In genomic region chrX:16868920-16869319, GRCh38 we compare ENCODE assay signal across 7 cellular contexts. TPM values are rescaled to one million over a fixed set of nuclear protein-coding genes. Genes with fewer than 3 reads are reported as not detected.
A peak's percentile ranks its signal among the peaks of the same experiment; 100 is the strongest.
DNase-seq lines count a peak whose midpoint lies in the region; ATAC-seq and TF ChIP-seq lines count a peak whose summit lies in the region.

No MANE protein-coding gene starts in this region.

- H3K27me3 ChIP-seq in HCT116 (ENCODE audit: insufficient read depth, low read length) (no peaks in the 10 kb centered on the region), iPS DF 6.9 (ENCODE audit: control insufficient read depth, insufficient read depth, low read length) (no peaks in the 10 kb centered on the region)

- POLR2A ChIA-PET in HCT116 (lab: Charles Lee), result no interaction called here
- POLR2A ChIA-PET in WTC11 (lab: Charles Lee), result no interaction called here

- RAD21 ChIA-PET in HCT116 (lab: Charles Lee; ENCODE audit: low non-redundant PET in 1 of 2, low total read pairs in 2 of 2, uncharacterized antibody in 2 of 2, unreplicated experiment in 2 of 2), result no interaction called here

- DNase-seq in HCT116 (ENCODE audit: low read depth, low spot score) (no peak), WTC11 (ENCODE audit: low spot score) (no peak), iPS DF 6.9 (ENCODE audit: low read depth, low spot score) (no peak), cerebellar nuclear complex (lab: John Stamatoyannopoulos, UW) (no peak)
- DNase-seq in stimulated activated effector memory CD8-positive, alpha-beta T cell treated with anti-CD3 and anti-CD28 coated beads, Interleukin-12 subunit alpha, Interleukin-12 subunit beta, amount 100 ng/mL, for 72 hours (ENCODE audit: low spot score in 2 of 2), result no peak

- peak overlapping the region; percentile 94 for H3K27ac Mint-ChIP-seq in WTC11
- peak overlapping the region; percentile 92 for H3K27ac Mint-ChIP-seq in stimulated activated effector memory CD8-positive, alpha-beta T cell treated with anti-CD3 and anti-CD28 coated beads, Interleukin-12 subunit alpha, Interleukin-12 subunit beta, amount 100 ng/mL, for 72 hours

- H3K36me3 Mint-ChIP-seq in WTC11, result peaks cover 16% of the 10 kb centered on the region
- peaks cover 60% of the 10 kb centered on the region for H3K36me3 Mint-ChIP-seq in stimulated activated effector memory CD8-positive, alpha-beta T cell treated with anti-CD3 and anti-CD28 coated beads, Interleukin-12 subunit alpha, Interleukin-12 subunit beta, amount 100 ng/mL, for 72 hours

- H3K9me3 ChIP-seq in HCT116 (ENCODE audit: control insufficient read depth in 1 of 2, insufficient read depth in 1 of 2, low read depth in 1 of 2, low read length in 2 of 2) (no peaks in the 10 kb centered on the region), iPS DF 6.9 (ENCODE audit: control insufficient read depth, insufficient read depth, low read length) (no peaks in the 10 kb centered on the region)

- intact Hi-C loops in HCT116 (cut with micrococcal nuclease), result no loop called here

- H4K20me1 ChIP-seq in HCT116 (ENCODE audit: insufficient read depth), result no peaks in the 10 kb centered on the region

- ATAC-seq in HCT116 (no peak), WTC11 (no peak), GM18873 (IDR thresholded peaks at IDR 0.05; ENCODE audit: low FRiP score, unreplicated experiment) (no peak), GM18870 (IDR thresholded peaks at IDR 0.05; ENCODE audit: unreplicated experiment) (no peak)
- ATAC-seq in stimulated activated effector memory CD8-positive, alpha-beta T cell treated with anti-CD3 and anti-CD28 coated beads, Interleukin-12 subunit alpha, Interleukin-12 subunit beta, amount 100 ng/mL, for 72 hours, result peak; percentile 56

- no TSS peak for BruUV-seq in HCT116 (replicated peaks; lab: Mats Ljungman, UMichigan)

- H3K4me1 ChIP-seq in HCT116 (ENCODE audit: control insufficient read depth in 1 of 2, insufficient read depth in 2 of 2, low read length in 2 of 2) (peaks cover 2 to 15% of the 10 kb centered on the region in 2 experiments; a peak in 3 of 4 replicates), iPS DF 6.9 (ENCODE audit: control insufficient read depth, insufficient read depth, low read length) (no peaks in the 10 kb centered on the region)

- H3K27ac ChIP-seq in HCT116 (ENCODE audit: low read depth, low read length) (peak overlapping the region; percentile 85; the same call in 1 of the 2 replicates), iPS DF 6.9 (ENCODE audit: low read length) (no peak overlapping the region)

- H3K36me3 ChIP-seq in HCT116 (ENCODE audit: control insufficient read depth in 1 of 2, insufficient read depth in 2 of 2, low read length in 2 of 2) (peaks cover 2 to 20% of the 10 kb centered on the region in 2 experiments; a peak in 2 of 4 replicates), iPS DF 6.9 (ENCODE audit: control insufficient read depth, insufficient read depth, low read length) (no peaks in the 10 kb centered on the region)

- no peaks in the 10 kb centered on the region for H3K9me3 Mint-ChIP-seq in WTC11
- H3K9me3 Mint-ChIP-seq in stimulated activated effector memory CD8-positive, alpha-beta T cell treated with anti-CD3 and anti-CD28 coated beads, Interleukin-12 subunit alpha, Interleukin-12 subunit beta, amount 100 ng/mL, for 72 hours, result no peaks in the 10 kb centered on the region

- WGBS in iPS DF 6.9 (ENCODE audit: insufficient coverage, insufficient read length), result 100% methylated on average over 1 of the region's 7 CpGs

- no peaks in the 10 kb centered on the region for H3K9me2 ChIP-seq in HCT116 (ENCODE audit: insufficient read depth)

- no peak for TF ChIP-seq CTCF in HCT116 (IDR thresholded peaks at IDR 0.05 in 2 of 3, conservative IDR thresholded peaks at IDR 0.05 in 1 of 3; ENCODE audit: borderline replicate concordance in 1 of 3, insufficient read depth in 1 of 3, low read depth in 2 of 3, low read length in 2 of 3)
- TF ChIP-seq CTCF in WTC11 (IDR thresholded peaks at IDR 0.05), result no peak

- peaks cover 54% of the 10 kb centered on the region for H3K79me2 ChIP-seq in HCT116 (ENCODE audit: insufficient read depth, low read length)

- H2AFZ ChIP-seq in HCT116 (ENCODE audit: low read depth, low read length, poor library complexity, severe bottlenecking), result no peak overlapping the region

- peak overlapping the region; percentile 70 for H3K4me2 ChIP-seq in HCT116 (ENCODE audit: low read length)

- peak overlapping the region; percentile 93 for H3K4me3 Mint-ChIP-seq in WTC11
- peak overlapping the region; percentile 95 for H3K4me3 Mint-ChIP-seq in stimulated activated effector memory CD8-positive, alpha-beta T cell treated with anti-CD3 and anti-CD28 coated beads, Interleukin-12 subunit alpha, Interleukin-12 subunit beta, amount 100 ng/mL, for 72 hours

- H3K4me3 ChIP-seq in HCT116 (replicated peaks in 1 of 2; ENCODE audit: low read depth in 1 of 2, low read length in 2 of 2), result peak overlapping the region; percentile 66 to 74
- peak overlapping the region; percentile 60; the same call in 1 of the 2 replicates for H3K4me3 ChIP-seq in iPS DF 6.9 (ENCODE audit: low read length)

- peak overlapping the region; percentile 82 for H3K9ac ChIP-seq in HCT116 (ENCODE audit: low read length)

- peaks cover 28% of the 10 kb centered on the region for H3K4me1 Mint-ChIP-seq in WTC11
- peaks cover 24% of the 10 kb centered on the region for H3K4me1 Mint-ChIP-seq in stimulated activated effector memory CD8-positive, alpha-beta T cell treated with anti-CD3 and anti-CD28 coated beads, Interleukin-12 subunit alpha, Interleukin-12 subunit beta, amount 100 ng/mL, for 72 hours

- H3K27me3 Mint-ChIP-seq in WTC11 (ENCODE audit: low read depth), result no peaks in the 10 kb centered on the region

- CTCF ChIA-PET in HCT116 (lab: Charles Lee), result no interaction called here
- CTCF ChIA-PET in WTC11 (lab: Charles Lee), result no interaction called here

- no peak for TF ChIP-seq POLR2A in HCT116 (IDR thresholded peaks at IDR 0.05; ENCODE audit: borderline replicate concordance, extremely low read depth, insufficient read depth, insufficient read length)

- no peak for TF ChIP-seq RAD21 in HCT116 (IDR thresholded peaks at IDR 0.05; ENCODE audit: low read depth)

TF ChIP-seq in HCT116, 20 proteins besides CTCF, POLR2A, EP300 and RAD21 (continues in another document):
- TF ChIP-seq MAX (IDR thresholded peaks at IDR 0.05) (no peak), CBX3 (IDR thresholded peaks at IDR 0.05; ENCODE audit: low read depth) (no peak), TCF7L2 (IDR thresholded peaks at IDR 0.05; ENCODE audit: borderline replicate concordance, extremely low read depth, insufficient read depth, insufficient read length) (no peak), EZH2phosphoT487 (IDR thresholded peaks at IDR 0.05; ENCODE audit: borderline replicate concordance) (no peak)
- TF ChIP-seq, protein P1, sequence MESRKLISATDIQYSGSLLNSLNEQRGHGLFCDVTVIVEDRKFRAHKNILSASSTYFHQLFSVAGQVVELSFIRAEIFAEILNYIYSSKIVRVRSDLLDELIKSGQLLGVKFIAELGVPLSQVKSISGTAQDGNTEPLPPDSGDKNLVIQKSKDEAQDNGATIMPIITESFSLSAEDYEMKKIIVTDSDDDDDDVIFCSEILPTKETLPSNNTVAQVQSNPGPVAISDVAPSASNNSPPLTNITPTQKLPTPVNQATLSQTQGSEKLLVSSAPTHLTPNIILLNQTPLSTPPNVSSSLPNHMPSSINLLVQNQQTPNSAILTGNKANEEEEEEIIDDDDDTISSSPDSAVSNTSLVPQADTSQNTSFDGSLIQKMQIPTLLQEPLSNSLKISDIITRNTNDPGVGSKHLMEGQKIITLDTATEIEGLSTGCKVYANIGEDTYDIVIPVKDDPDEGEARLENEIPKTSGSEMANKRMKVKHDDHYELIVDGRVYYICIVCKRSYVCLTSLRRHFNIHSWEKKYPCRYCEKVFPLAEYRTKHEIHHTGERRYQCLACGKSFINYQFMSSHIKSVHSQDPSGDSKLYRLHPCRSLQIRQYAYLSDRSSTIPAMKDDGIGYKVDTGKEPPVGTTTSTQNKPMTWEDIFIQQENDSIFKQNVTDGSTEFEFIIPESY (IDR thresholded peaks at IDR 0.05; ENCODE audit: extremely low read depth, insufficient replicate concordance, low read length), result no peak

TF ChIP-seq in WTC11, 78 proteins besides CTCF, POLR2A, EP300 and RAD21 (continues in another document):
- TF ChIP-seq RORB (CRISPR knock-in tag; IDR thresholded peaks at IDR 0.05), result no peak
- no peak for TF ChIP-seq ATF3 (CRISPR knock-in tag; conservative IDR thresholded peaks at IDR 0.05)
- TF ChIP-seq, protein P2, sequence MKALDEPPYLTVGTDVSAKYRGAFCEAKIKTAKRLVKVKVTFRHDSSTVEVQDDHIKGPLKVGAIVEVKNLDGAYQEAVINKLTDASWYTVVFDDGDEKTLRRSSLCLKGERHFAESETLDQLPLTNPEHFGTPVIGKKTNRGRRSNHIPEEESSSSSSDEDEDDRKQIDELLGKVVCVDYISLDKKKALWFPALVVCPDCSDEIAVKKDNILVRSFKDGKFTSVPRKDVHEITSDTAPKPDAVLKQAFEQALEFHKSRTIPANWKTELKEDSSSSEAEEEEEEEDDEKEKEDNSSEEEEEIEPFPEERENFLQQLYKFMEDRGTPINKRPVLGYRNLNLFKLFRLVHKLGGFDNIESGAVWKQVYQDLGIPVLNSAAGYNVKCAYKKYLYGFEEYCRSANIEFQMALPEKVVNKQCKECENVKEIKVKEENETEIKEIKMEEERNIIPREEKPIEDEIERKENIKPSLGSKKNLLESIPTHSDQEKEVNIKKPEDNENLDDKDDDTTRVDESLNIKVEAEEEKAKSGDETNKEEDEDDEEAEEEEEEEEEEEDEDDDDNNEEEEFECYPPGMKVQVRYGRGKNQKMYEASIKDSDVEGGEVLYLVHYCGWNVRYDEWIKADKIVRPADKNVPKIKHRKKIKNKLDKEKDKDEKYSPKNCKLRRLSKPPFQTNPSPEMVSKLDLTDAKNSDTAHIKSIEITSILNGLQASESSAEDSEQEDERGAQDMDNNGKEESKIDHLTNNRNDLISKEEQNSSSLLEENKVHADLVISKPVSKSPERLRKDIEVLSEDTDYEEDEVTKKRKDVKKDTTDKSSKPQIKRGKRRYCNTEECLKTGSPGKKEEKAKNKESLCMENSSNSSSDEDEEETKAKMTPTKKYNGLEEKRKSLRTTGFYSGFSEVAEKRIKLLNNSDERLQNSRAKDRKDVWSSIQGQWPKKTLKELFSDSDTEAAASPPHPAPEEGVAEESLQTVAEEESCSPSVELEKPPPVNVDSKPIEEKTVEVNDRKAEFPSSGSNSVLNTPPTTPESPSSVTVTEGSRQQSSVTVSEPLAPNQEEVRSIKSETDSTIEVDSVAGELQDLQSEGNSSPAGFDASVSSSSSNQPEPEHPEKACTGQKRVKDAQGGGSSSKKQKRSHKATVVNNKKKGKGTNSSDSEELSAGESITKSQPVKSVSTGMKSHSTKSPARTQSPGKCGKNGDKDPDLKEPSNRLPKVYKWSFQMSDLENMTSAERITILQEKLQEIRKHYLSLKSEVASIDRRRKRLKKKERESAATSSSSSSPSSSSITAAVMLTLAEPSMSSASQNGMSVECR (CRISPR knock-in tag; IDR thresholded peaks at IDR 0.05; ENCODE audit: borderline replicate concordance), result no peak

RNA-seq across cellular contexts. Expression of gene RBBP7, which starts 1.2 kb away (rescaled TPM):
- 146 TPM for total RNA-seq in HCT116 (2021; ENCODE audit: unreplicated experiment)
- polyA plus RNA-seq in HCT116 (2012), result 89.4 and 146 TPM in 2 replicates
- total RNA-seq in WTC11 (2021), result 113 to 120 TPM (median 118 TPM) in 3 replicates
